ENCODE assay signal across 8 cellular contexts in genomic region chr1:234721476-234722266, GRCh38.
DNase-seq lines count a peak whose midpoint lies in the region; ATAC-seq and TF ChIP-seq lines count a peak whose summit lies in the region.

No MANE protein-coding gene starts in this region.

- peak; percentile 87 for DNase-seq in M059J (ENCODE audit: low read depth)
- peak; percentile 78 for DNase-seq in left lobe of liver (ENCODE audit: low spot score)
- peak; percentile 92 for DNase-seq in stromal cell of bone marrow (ENCODE audit: low read depth)
- DNase-seq in activated T-cell treated with anti-CD3 and anti-CD28 coated beads, Interleukin-2, amount 50 U/mL, for 48 hours: no peak
- no peak for DNase-seq in NCI-H524 treated with DMSO at 0.1 percent for 48 hours (lab: John Stamatoyannopoulos, UW)

- no peaks in the 10 kb centered on the region for H3K27me3 Mint-ChIP-seq in brain

- peak overlapping the region; percentile 65 to 82 (median 71) for H3K4me3 Mint-ChIP-seq in brain

- H3K4me1 Mint-ChIP-seq in brain: peaks cover 100% of the 10 kb centered on the region

- TF ChIP-seq CTCF in brain (conservative IDR thresholded peaks at IDR 0.05): no peak

- H3K9me3 Mint-ChIP-seq in brain: peaks cover 0 to 6% (median 0%) of the 10 kb centered on the region in 5 experiments

- ATAC-seq in left lobe of liver: peak; percentile 21
- no peak for ATAC-seq in HG02840 (IDR thresholded peaks at IDR 0.05; ENCODE audit: low FRiP score, unreplicated experiment)
- ATAC-seq in GM21390 (IDR thresholded peaks at IDR 0.05; ENCODE audit: unreplicated experiment): no peak

- H3K36me3 Mint-ChIP-seq in brain: no peaks in the 10 kb centered on the region

- H3K27ac Mint-ChIP-seq in brain: peak overlapping the region; percentile 98 to 100 (median 99)

Comparison
In these comparisons a context has a peak if more than half of its experiments do, and no peak if none do; other contexts are left out.
1. DNase-seq: peak in M059J (single experiment), left lobe of liver (single experiment) and stromal cell of bone marrow (single experiment); none in activated T-cell treated with anti-CD3 and anti-CD28 coated beads, Interleukin-2, amount 50 U/mL, for 48 hours (0 of 2) and NCI-H524 treated with DMSO at 0.1 percent for 48 hours (single experiment).